8 cellular contexts compared by ENCODE assay signal in the genomic region with DNA sequence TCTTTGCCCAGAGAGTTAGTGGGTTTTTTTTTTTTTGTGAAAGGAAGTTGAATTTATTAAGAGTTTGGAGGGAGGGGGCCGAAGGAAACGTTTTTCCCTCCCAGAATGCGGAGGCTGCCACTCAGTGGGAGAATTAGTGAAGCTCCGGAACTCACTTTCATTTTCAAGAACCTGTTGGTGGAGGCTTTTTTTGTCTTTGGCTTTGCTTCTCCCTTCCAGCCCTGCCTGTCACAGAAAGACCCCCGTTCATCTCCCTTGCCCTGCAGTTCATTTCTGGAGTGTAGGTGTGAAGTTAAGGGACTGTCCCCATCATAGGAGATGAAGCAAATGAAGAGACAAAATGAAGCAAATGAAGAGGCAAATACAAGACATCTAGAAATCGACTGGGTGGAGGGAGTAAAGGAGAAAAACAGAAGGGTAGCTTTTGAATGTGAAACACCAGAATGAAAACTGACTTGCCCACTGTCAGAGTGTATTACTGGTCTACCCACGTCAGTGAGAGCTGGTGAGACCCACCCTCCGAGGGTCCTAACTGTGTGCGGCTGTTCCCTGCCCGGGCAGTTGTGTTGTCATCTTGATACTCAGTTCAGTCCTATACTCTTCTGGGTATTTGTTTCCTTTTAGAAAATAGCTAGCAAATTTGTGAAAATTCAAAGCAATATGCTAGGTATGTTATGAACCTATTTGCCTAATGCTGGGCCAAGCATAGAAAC.
DNase-seq lines count a peak whose midpoint lies in the region; ATAC-seq and TF ChIP-seq lines count a peak whose summit lies in the region.

No MANE protein-coding gene starts in this region.

- no TSS peak for BruUV-seq in PC-9 (replicated peaks; lab: Mats Ljungman, UMichigan)

- no peak overlapping the region for H2AFZ ChIP-seq in PC-9

- peak overlapping the region; percentile 74 to 80 for H3K27ac ChIP-seq in right atrium auricular region
- no peak overlapping the region for H3K27ac ChIP-seq in PC-9

- H3K27me3 ChIP-seq in right atrium auricular region (no peaks in the 10 kb centered on the region), PC-9 (ENCODE audit: insufficient read depth, low read depth) (no peaks in the 10 kb centered on the region)

- H3K36me3 ChIP-seq in right atrium auricular region (no peaks in the 10 kb centered on the region), PC-9 (ENCODE audit: low read depth) (no peaks in the 10 kb centered on the region)

- no peaks in the 10 kb centered on the region for H4K20me1 ChIP-seq in PC-9 (ENCODE audit: insufficient read depth)

- no peak overlapping the region for H3K4me2 ChIP-seq in PC-9

- H3K4me3 ChIP-seq in right atrium auricular region = peak overlapping the region; percentile 7 to 29
- H3K4me3 ChIP-seq in PC-9 = no peak overlapping the region

- H3K36me3 Mint-ChIP-seq in activated CD8-positive, alpha-beta T cell treated with anti-CD3 and anti-CD28 coated beads, Interleukin-2, amount 10 ng/mL, durations not matched to agents 7 days and 5 days (ENCODE audit: low read depth) = no peaks in the 10 kb centered on the region
- no peaks in the 10 kb centered on the region for H3K36me3 Mint-ChIP-seq in stimulated activated effector memory CD8-positive, alpha-beta T cell treated with anti-CD3 and anti-CD28 coated beads, Interleukin-12 subunit alpha, Interleukin-12 subunit beta, amount 100 ng/mL, for 72 hours

- intact Hi-C loops in PC-9 (cut with micrococcal nuclease; ENCODE audit: unreplicated experiment) = no loop called here

- peak in 1 of 2 donors; percentile 59 for TF ChIP-seq CTCF in right atrium auricular region (IDR thresholded peaks at IDR 0.05)
- no peak for TF ChIP-seq CTCF in PC-9 (conservative IDR thresholded peaks at IDR 0.05)

- POLR2A ChIA-PET in activated CD8-positive, alpha-beta T cell treated with anti-CD3 and anti-CD28 coated beads, Interleukin-2, amount 10 ng/mL, durations not matched to agents 7 days and 5 days (lab: Charles Lee) = interaction anchor here (0.6 to 1.0 kb wide), 2 partner anchors 91 to 300 kb away, joined by 4 to 5 read pairs; a partner anchor contains a TSS
- POLR2A ChIA-PET in PC-9 (lab: Charles Lee; ENCODE audit: unreplicated experiment) = no interaction called here
- POLR2A ChIA-PET in HEK293T (lab: Yijun Ruan, JAX) = no interaction called here

- ATAC-seq in GM18502 (IDR thresholded peaks at IDR 0.05; ENCODE audit: poor library complexity, unreplicated experiment) (peak; percentile 51), HG02973 (IDR thresholded peaks at IDR 0.05; ENCODE audit: unreplicated experiment) (peak; percentile 36)
- ATAC-seq in activated CD8-positive, alpha-beta T cell treated with anti-CD3 and anti-CD28 coated beads, Interleukin-2, amount 10 ng/mL, durations not matched to agents 7 days and 5 days = peak; percentile 59
- ATAC-seq in stimulated activated effector memory CD8-positive, alpha-beta T cell treated with anti-CD3 and anti-CD28 coated beads, Interleukin-12 subunit alpha, Interleukin-12 subunit beta, amount 100 ng/mL, for 72 hours = peak; percentile 60

- H3K4me1 Mint-ChIP-seq in activated CD8-positive, alpha-beta T cell treated with anti-CD3 and anti-CD28 coated beads, Interleukin-2, amount 10 ng/mL, durations not matched to agents 7 days and 5 days (ENCODE audit: low read depth) = peaks cover 51% of the 10 kb centered on the region
- peaks cover 78% of the 10 kb centered on the region for H3K4me1 Mint-ChIP-seq in stimulated activated effector memory CD8-positive, alpha-beta T cell treated with anti-CD3 and anti-CD28 coated beads, Interleukin-12 subunit alpha, Interleukin-12 subunit beta, amount 100 ng/mL, for 72 hours

- H3K79me2 ChIP-seq in PC-9 (ENCODE audit: low read depth) = no peaks in the 10 kb centered on the region

- peak overlapping the region; percentile 79 for H3K27ac Mint-ChIP-seq in activated CD8-positive, alpha-beta T cell treated with anti-CD3 and anti-CD28 coated beads, Interleukin-2, amount 10 ng/mL, durations not matched to agents 7 days and 5 days
- peak overlapping the region; percentile 78 for H3K27ac Mint-ChIP-seq in stimulated activated effector memory CD8-positive, alpha-beta T cell treated with anti-CD3 and anti-CD28 coated beads, Interleukin-12 subunit alpha, Interleukin-12 subunit beta, amount 100 ng/mL, for 72 hours

- H3K9me3 ChIP-seq in right atrium auricular region = no peaks in the 10 kb centered on the region
- H3K9me3 ChIP-seq in PC-9 (ENCODE audit: insufficient read depth, low read depth) = no peaks in the 10 kb centered on the region

- DNase-seq in activated CD8-positive, alpha-beta T cell treated with anti-CD3 and anti-CD28 coated beads, Interleukin-2, amount 10 ng/mL, durations not matched to agents 7 days and 5 days = peak; percentile 40
- DNase-seq in right atrium auricular region (ENCODE audit: low spot score) (no peak), PC-9 (no peak), HEK293T (ENCODE audit: extremely low spot score) (no peak)
- DNase-seq in stimulated activated effector memory CD8-positive, alpha-beta T cell treated with anti-CD3 and anti-CD28 coated beads, Interleukin-12 subunit alpha, Interleukin-12 subunit beta, amount 100 ng/mL, for 72 hours (ENCODE audit: low spot score in 2 of 2) = no peak
- DNase-seq in effector CD4-positive, alpha-beta T cell = no peak

- peak overlapping the region; percentile 77 for H3K4me3 Mint-ChIP-seq in activated CD8-positive, alpha-beta T cell treated with anti-CD3 and anti-CD28 coated beads, Interleukin-2, amount 10 ng/mL, durations not matched to agents 7 days and 5 days
- H3K4me3 Mint-ChIP-seq in stimulated activated effector memory CD8-positive, alpha-beta T cell treated with anti-CD3 and anti-CD28 coated beads, Interleukin-12 subunit alpha, Interleukin-12 subunit beta, amount 100 ng/mL, for 72 hours = peak overlapping the region; percentile 73

- no peaks in the 10 kb centered on the region for H3K9me3 Mint-ChIP-seq in activated CD8-positive, alpha-beta T cell treated with anti-CD3 and anti-CD28 coated beads, Interleukin-2, amount 10 ng/mL, durations not matched to agents 7 days and 5 days (ENCODE audit: insufficient read depth)
- no peaks in the 10 kb centered on the region for H3K9me3 Mint-ChIP-seq in stimulated activated effector memory CD8-positive, alpha-beta T cell treated with anti-CD3 and anti-CD28 coated beads, Interleukin-12 subunit alpha, Interleukin-12 subunit beta, amount 100 ng/mL, for 72 hours

- H3K9me2 ChIP-seq in PC-9 (ENCODE audit: insufficient read depth) = no peaks in the 10 kb centered on the region

- H3F3A ChIP-seq in PC-9 (ENCODE audit: insufficient read depth, low read depth) = no peaks in the 10 kb centered on the region

- CTCF ChIA-PET in activated CD8-positive, alpha-beta T cell treated with anti-CD3 and anti-CD28 coated beads, Interleukin-2, amount 10 ng/mL, durations not matched to agents 7 days and 5 days (lab: Charles Lee) = interaction anchor here (1.0 to 3.4 kb wide), 14 partner anchors 8 to 278 kb away, joined by 3 to 18 read pairs (median 4); a partner anchor contains a TSS
- CTCF ChIA-PET in PC-9 (lab: Charles Lee) (no interaction called here), HEK293T (lab: Yijun Ruan, JAX) (interaction anchor here (1.4 kb wide), 1 partner anchor 64 kb away, joined by 5 read pairs; no protein-coding TSS in a partner anchor)

- H3K27me3 Mint-ChIP-seq in activated CD8-positive, alpha-beta T cell treated with anti-CD3 and anti-CD28 coated beads, Interleukin-2, amount 10 ng/mL, durations not matched to agents 7 days and 5 days (ENCODE audit: low read depth) = no peaks in the 10 kb centered on the region

- peaks cover 5 to 87% of the 10 kb centered on the region in 2 donors for H3K4me1 ChIP-seq in right atrium auricular region
- no peaks in the 10 kb centered on the region for H3K4me1 ChIP-seq in PC-9 (replicated peaks; ENCODE audit: insufficient read depth)

TF ChIP-seq in HEK293T, 16 proteins besides CTCF, POLR2A, EP300 and RAD21:
- TF ChIP-seq CTBP1 (IDR thresholded peaks at IDR 0.05; ENCODE audit: borderline replicate concordance) (no peak), FOXA1 (IDR thresholded peaks at IDR 0.05) (no peak), FOXM1 (IDR thresholded peaks at IDR 0.05; ENCODE audit: borderline replicate concordance) (no peak), ZNF384 (IDR thresholded peaks at IDR 0.05) (no peak)
